In genomic region chr2:178747767-178748166, GRCh38 we compare ENCODE assay signal across 1 cellular context.
TF ChIP-seq lines count a peak whose summit lies in the region.

No MANE protein-coding gene starts in this region.

TF ChIP-seq in HepG2, 621 proteins besides CTCF, POLR2A, EP300 and RAD21:
- no peak for TF ChIP-seq ZFP91 (CRISPR knock-in tag; IDR thresholded peaks at IDR 0.05; ENCODE audit: borderline replicate concordance)
- TF ChIP-seq ATF7-NPFF (CRISPR knock-in tag; IDR thresholded peaks at IDR 0.05; ENCODE audit: low read depth): no peak
- TF ChIP-seq ZNF33B (CRISPR knock-in tag; IDR thresholded peaks at IDR 0.05): no peak
- no peak for TF ChIP-seq KDM4B (CRISPR knock-in tag; IDR thresholded peaks at IDR 0.05)
- no peak for TF ChIP-seq ZNF431 (CRISPR knock-in tag; IDR thresholded peaks at IDR 0.05; ENCODE audit: borderline replicate concordance, low read depth)
- no peak for TF ChIP-seq SP5 (CRISPR knock-in tag; IDR thresholded peaks at IDR 0.05; ENCODE audit: borderline replicate concordance, low read depth)
- TF ChIP-seq HDAC1 (CRISPR knock-in tag; IDR thresholded peaks at IDR 0.05): no peak
- TF ChIP-seq ZNF556 (CRISPR knock-in tag; IDR thresholded peaks at IDR 0.05; ENCODE audit: borderline replicate concordance): no peak
- no peak for TF ChIP-seq ZNF850 (CRISPR knock-in tag; conservative IDR thresholded peaks at IDR 0.05)
- TF ChIP-seq KDM5B (CRISPR knock-in tag; IDR thresholded peaks at IDR 0.05; ENCODE audit: borderline replicate concordance): no peak
- no peak for TF ChIP-seq HOMEZ (CRISPR knock-in tag; IDR thresholded peaks at IDR 0.05; ENCODE audit: low read depth)
- TF ChIP-seq U2AF2 (IDR thresholded peaks at IDR 0.05; ENCODE audit: low read depth, low read length): no peak
- TF ChIP-seq YY1 (IDR thresholded peaks at IDR 0.05; ENCODE audit: insufficient read depth, insufficient replicate concordance, low read depth, low read length): no peak
- TF ChIP-seq PLSCR1 (CRISPR knock-in tag; IDR thresholded peaks at IDR 0.05; ENCODE audit: borderline replicate concordance): no peak
- no peak for TF ChIP-seq ZNF512B (CRISPR knock-in tag; IDR thresholded peaks at IDR 0.05; ENCODE audit: borderline replicate concordance)
- no peak for TF ChIP-seq ARNTL (CRISPR knock-in tag; IDR thresholded peaks at IDR 0.05)
- TF ChIP-seq KMT2A (CRISPR knock-in tag; IDR thresholded peaks at IDR 0.05): no peak
